17 cellular contexts compared by ENCODE assay signal in the genomic region with DNA sequence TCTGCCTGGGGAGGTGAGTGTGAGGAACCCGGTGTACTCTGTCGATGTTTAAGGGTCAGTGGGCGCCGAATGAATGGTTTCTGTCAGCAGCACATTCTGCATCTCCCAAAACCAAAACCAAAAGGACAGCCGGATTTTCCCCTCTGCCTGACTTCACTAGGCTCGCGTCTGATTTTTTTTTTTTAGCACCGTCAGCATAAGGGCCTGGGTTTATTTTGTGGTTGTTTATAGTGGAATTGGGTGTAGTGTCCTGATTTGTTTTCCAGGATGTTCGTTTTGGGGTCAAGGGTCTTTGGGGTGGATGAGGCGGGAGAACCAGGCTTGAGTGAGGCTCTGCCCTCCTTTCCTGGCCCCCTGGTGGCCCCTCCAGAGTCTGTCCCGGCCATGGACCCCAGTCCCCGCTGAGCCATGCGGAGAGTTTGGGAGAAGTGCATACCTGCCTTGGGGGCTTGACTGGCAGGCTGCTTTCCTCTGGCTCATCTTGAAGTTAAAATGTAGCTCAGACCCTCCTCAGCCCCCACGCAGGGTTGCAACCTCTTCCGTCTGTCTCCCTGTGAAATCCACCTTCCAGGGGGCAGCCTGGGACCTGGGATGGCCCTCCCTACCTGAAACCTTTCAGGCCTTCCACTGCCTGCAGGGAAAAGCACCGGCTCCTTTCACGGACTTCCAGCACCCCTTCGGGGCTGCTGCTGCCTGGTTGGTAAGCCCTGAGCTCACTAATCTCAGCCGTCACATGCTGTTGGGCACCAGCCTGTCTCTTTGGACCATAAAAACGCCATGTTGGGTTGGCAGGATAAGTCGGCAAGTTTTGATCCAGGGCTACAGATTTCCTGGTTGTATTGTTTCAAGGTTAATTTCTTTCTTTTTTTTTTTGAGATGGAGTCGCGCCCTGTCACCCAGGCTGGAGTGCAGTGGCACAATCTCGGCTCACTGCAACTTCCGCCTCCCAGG.
"Had no signal": no experiment of that assay in that cellular context is flagged by ENCODE, and none has a peak within 500 bp of the region (broad histone marks: within the 10 kb centered on the region; RNA-seq: fewer than 3 reads in every experiment).

No MANE protein-coding gene starts in this region.

- H3K4me3 ChIP-seq: adrenal gland, esophagus muscularis mucosa, hepatocyte, left lung, right atrium auricular region, skin epidermis had no signal

- H3K27ac Mint-ChIP-seq: activated CD4-positive, alpha-beta memory T cell treated with anti-CD3 and anti-CD28 coated beads, Interleukin-2, amount 10 ng/mL, durations not matched to agents 7 days and 5 days; activated naive CD4-positive, alpha-beta T cell treated with anti-CD3 and anti-CD28 coated beads, Interleukin-2, amount 50 U/mL, for 24 hours; natural killer cell had no signal

- H3K36me3 ChIP-seq: adrenal gland, esophagus muscularis mucosa, left lung, right atrium auricular region had no signal

- H2AFZ ChIP-seq: hepatocyte had no signal

- H3K4me1 ChIP-seq: adrenal gland, esophagus muscularis mucosa, left lung, right atrium auricular region had no signal

- FAIRE-seq: colon, keratinocyte had no signal

- DNase-seq: activated CD4-positive, alpha-beta T cell treated with anti-CD3 and anti-CD28 coated beads for 4 hours; activated effector memory CD4-positive, alpha-beta T cell treated with Interleukin-2 at 50 U/mL for 16 hours; activated T-cell treated with anti-CD3 and anti-CD28 coated beads, Interleukin-2, amount 50 U/mL, for 4 hours; occipital lobe; stimulated activated naive CD4-positive, alpha-beta T cell treated with Interleukin-2 at 50 U/mL for 16 hours had no signal

- H3K79me2 ChIP-seq: hepatocyte had no signal

- H3K9me3 Mint-ChIP-seq: activated CD4-positive, alpha-beta memory T cell treated with anti-CD3 and anti-CD28 coated beads, Interleukin-2, amount 10 ng/mL, durations not matched to agents 7 days and 5 days; activated naive CD4-positive, alpha-beta T cell treated with anti-CD3 and anti-CD28 coated beads, Interleukin-2, amount 50 U/mL, for 24 hours; activated T-cell treated with anti-CD3 and anti-CD28 coated beads, Interleukin-2, amount 50 U/mL, for 4 hours; natural killer cell had no signal

- H3K27me3 Mint-ChIP-seq: progenitor cell of endocrine pancreas had no signal

- H3K36me3 Mint-ChIP-seq: activated naive CD4-positive, alpha-beta T cell treated with anti-CD3 and anti-CD28 coated beads, Interleukin-2, amount 50 U/mL, for 24 hours; natural killer cell had no signal

- H3K4me3 Mint-ChIP-seq: activated CD4-positive, alpha-beta memory T cell treated with anti-CD3 and anti-CD28 coated beads, Interleukin-2, amount 10 ng/mL, durations not matched to agents 7 days and 5 days; activated naive CD4-positive, alpha-beta T cell treated with anti-CD3 and anti-CD28 coated beads, Interleukin-2, amount 50 U/mL, for 24 hours; activated T-cell treated with anti-CD3 and anti-CD28 coated beads, Interleukin-2, amount 50 U/mL, for 4 hours; natural killer cell had no signal

- H3K9me3 ChIP-seq: adrenal gland, left lung had no signal

- H3K4me1 Mint-ChIP-seq: activated CD4-positive, alpha-beta memory T cell treated with anti-CD3 and anti-CD28 coated beads, Interleukin-2, amount 10 ng/mL, durations not matched to agents 7 days and 5 days; activated naive CD4-positive, alpha-beta T cell treated with anti-CD3 and anti-CD28 coated beads, Interleukin-2, amount 50 U/mL, for 24 hours; natural killer cell had no signal

- H3K4me2 ChIP-seq: hepatocyte had no signal

- H3K27me3 ChIP-seq: adrenal gland, hepatocyte, right atrium auricular region had no signal

- H3K27ac ChIP-seq: adrenal gland, esophagus muscularis mucosa, hepatocyte, left lung, right atrium auricular region, skin epidermis had no signal
